In the genomic region with DNA sequence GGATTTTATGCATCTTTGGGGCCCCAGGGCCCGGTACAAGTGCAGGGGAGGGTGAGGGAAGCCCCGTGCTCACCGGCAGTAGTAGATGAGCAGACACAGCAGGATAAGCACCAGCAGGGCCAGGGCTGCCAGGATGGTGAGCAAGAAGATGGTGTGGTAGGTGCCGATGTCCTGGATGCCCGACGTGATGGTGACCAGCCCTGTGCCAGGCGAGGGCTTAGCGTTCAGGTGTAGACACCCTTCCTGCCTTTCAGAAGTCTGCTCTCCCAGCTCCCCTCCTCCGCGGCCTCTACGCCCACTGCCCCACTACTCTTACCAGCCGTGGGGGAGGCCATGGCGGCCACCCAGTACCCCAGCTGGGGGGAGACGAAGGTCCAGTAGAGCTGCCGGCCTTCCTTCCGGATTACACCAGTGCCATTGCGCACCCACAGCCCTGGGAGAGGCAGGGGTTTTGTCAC, we compare ENCODE assay signal across 20 cellular contexts. TPM values are rescaled to one million over a fixed set of nuclear protein-coding genes. Genes with fewer than 3 reads are reported as not detected.
"Had no signal": no experiment of that assay in that cellular context is flagged by ENCODE, and none has a peak within 500 bp of the region (broad histone marks: within the 10 kb centered on the region; RNA-seq: fewer than 3 reads in every experiment).

No MANE protein-coding gene starts in this region.

- H3K27me3 ChIP-seq: heart left ventricle, testis, upper lobe of left lung had no signal

- H3K4me3 ChIP-seq: heart left ventricle, lung, upper lobe of left lung had no signal

- H3K9me3 ChIP-seq: heart left ventricle, neutrophil, testis, upper lobe of left lung had no signal

- H3K27ac Mint-ChIP-seq: activated naive CD8-positive, alpha-beta T cell treated with anti-CD3 and anti-CD28 coated beads, Interleukin-2, amount 50 U/mL, for 24 hours; effector memory CD8-positive, alpha-beta T cell; stimulated activated naive CD8-positive, alpha-beta T cell treated with anti-CD3 and anti-CD28 coated beads, Interleukin-15, amount 100 ng/mL, for 72 hours had no signal

- DNase-seq: activated CD4-positive, alpha-beta T cell treated with anti-CD3 and anti-CD28 coated beads, Interleukin-2, amount 50 U/mL, for 4 hours; activated CD4-positive, CD25-positive, alpha-beta regulatory T cell treated with anti-CD3 and anti-CD28 coated beads, Interleukin-2, amount 50 U/mL, for 72 hours; activated naive CD4-positive, alpha-beta T cell treated with Interleukin-2 at 50 U/mL for 16 hours; activated naive CD8-positive, alpha-beta T cell treated with anti-CD3 and anti-CD28 coated beads, Interleukin-2, amount 50 U/mL, for 24 hours; activated T-cell treated with anti-CD3 and anti-CD28 coated beads for 4 hours; cerebellar nuclear complex; dermis blood vessel endothelial cell; effector memory CD8-positive, alpha-beta T cell; heart left ventricle; midbrain; small intestine; stimulated activated CD4-positive, alpha-beta T cell treated with anti-CD3 and anti-CD28 coated beads, Interleukin-4, amount 100 ng/mL, for 24 hours; stimulated activated naive CD8-positive, alpha-beta T cell treated with anti-CD3 and anti-CD28 coated beads, Interleukin-15, amount 100 ng/mL, for 72 hours; SW 1271; T-helper 9 cell; testis had no signal

- H3K27ac ChIP-seq: heart left ventricle, neutrophil, testis, upper lobe of left lung had no signal

- H3K9me3 Mint-ChIP-seq: activated naive CD8-positive, alpha-beta T cell treated with anti-CD3 and anti-CD28 coated beads, Interleukin-2, amount 50 U/mL, for 24 hours; effector memory CD8-positive, alpha-beta T cell; stimulated activated naive CD8-positive, alpha-beta T cell treated with anti-CD3 and anti-CD28 coated beads, Interleukin-15, amount 100 ng/mL, for 72 hours had no signal

- ATAC-seq: activated naive CD8-positive, alpha-beta T cell treated with anti-CD3 and anti-CD28 coated beads, Interleukin-2, amount 50 U/mL, for 24 hours; effector memory CD8-positive, alpha-beta T cell; heart left ventricle; stimulated activated naive CD8-positive, alpha-beta T cell treated with anti-CD3 and anti-CD28 coated beads, Interleukin-15, amount 100 ng/mL, for 72 hours had no signal

- H3K4me3 Mint-ChIP-seq: activated naive CD8-positive, alpha-beta T cell treated with anti-CD3 and anti-CD28 coated beads, Interleukin-2, amount 50 U/mL, for 24 hours; stimulated activated naive CD8-positive, alpha-beta T cell treated with anti-CD3 and anti-CD28 coated beads, Interleukin-15, amount 100 ng/mL, for 72 hours had no signal

- H3K27me3 Mint-ChIP-seq: activated naive CD8-positive, alpha-beta T cell treated with anti-CD3 and anti-CD28 coated beads, Interleukin-2, amount 50 U/mL, for 24 hours; stimulated activated naive CD8-positive, alpha-beta T cell treated with anti-CD3 and anti-CD28 coated beads, Interleukin-15, amount 100 ng/mL, for 72 hours had no signal

RNA-seq across cellular contexts. Expression of a gene that starts 33.8 kb away (rescaled TPM):
- total RNA-seq: myocyte had no signal
